In the genomic region with DNA sequence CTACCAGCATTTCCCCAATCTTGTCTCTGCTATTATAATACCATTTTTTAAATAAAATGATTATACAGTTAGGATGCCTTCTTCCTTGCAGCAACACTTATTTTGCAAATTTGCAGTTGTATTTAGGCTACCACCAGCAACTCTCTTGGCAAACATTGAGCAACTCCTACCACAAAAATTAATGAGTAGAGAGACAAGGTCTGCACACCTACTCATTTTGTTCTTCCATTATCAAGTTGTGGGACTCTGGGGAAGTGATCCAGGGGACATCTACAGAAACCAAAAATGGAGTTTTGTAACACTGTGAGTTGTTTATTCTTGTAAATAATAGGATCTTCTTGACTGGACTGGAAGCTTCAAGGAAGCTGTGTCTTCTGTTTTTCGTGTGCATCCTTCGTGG, we compare ENCODE assay signal across 16 cellular contexts. TPM values are rescaled to one million over a fixed set of nuclear protein-coding genes. Genes with fewer than 3 reads are reported as not detected.
DNase-seq lines count a peak whose midpoint lies in the region; ATAC-seq and TF ChIP-seq lines count a peak whose summit lies in the region.
"Had no signal": no experiment of that assay in that cellular context is flagged by ENCODE, and none has a peak within 500 bp of the region (broad histone marks: within the 10 kb centered on the region; RNA-seq: fewer than 3 reads in every experiment).

No MANE protein-coding gene starts in this region.

- H3K4me1 ChIP-seq in CD4-positive, CD25-positive, alpha-beta regulatory T cell (ENCODE audit: control insufficient read depth, insufficient read depth, low read length, poor library complexity, severe bottlenecking), result no peaks in the 10 kb centered on the region
- H3K4me1 ChIP-seq in neutrophil (ENCODE audit: control insufficient read depth in 1 of 2, insufficient read depth in 1 of 2, low read depth in 1 of 2, low read length in 1 of 2) (no peaks in the 10 kb centered on the region), stomach (peaks cover 33 to 65% (median 48%) of the 10 kb centered on the region in 4 donors)

- peaks cover 20% of the 10 kb centered on the region for H3K36me3 ChIP-seq in CD4-positive, CD25-positive, alpha-beta regulatory T cell (ENCODE audit: control insufficient read depth, insufficient read depth, low read length)
- H3K36me3 ChIP-seq in neutrophil, result peaks cover 46% of the 10 kb centered on the region
- H3K36me3 ChIP-seq in stomach, result peaks cover 8 to 31% (median 23%) of the 10 kb centered on the region in 4 donors

- DNase-seq in activated CD4-positive, alpha-beta memory T cell treated with anti-CD3 and anti-CD28 coated beads, Interleukin-2, amount 10 ng/mL, durations not matched to agents 7 days and 5 days, result no peak
- no peak for DNase-seq in activated CD4-positive, alpha-beta memory T cell treated with anti-CD3 and anti-CD28 coated beads for 36 hours
- DNase-seq in CD4-positive, CD25-positive, alpha-beta regulatory T cell, result no peak
- DNase-seq in DMS79 treated with DMSO at 0.1 percent for 48 hours (lab: John Stamatoyannopoulos, UW) (no peak), stomach (no peak), G401 (ENCODE audit: low spot score) (no peak)
- DNase-seq: NCI-H1105 treated with DMSO at 0.1 percent for 48 hours; NCI-H187 treated with DMSO at 0.1 percent for 48 hours; NCI-H526 treated with DMSO at 0.1 percent for 48 hours; NK-92 treated with Interleukin-12 subunit alpha and Interleukin-12 subunit beta, amount 100 ng/mL, for 24 hours; RPMI8226; SIG-M5 had no signal

- no peaks in the 10 kb centered on the region for H3K27me3 Mint-ChIP-seq in activated CD4-positive, alpha-beta memory T cell treated with anti-CD3 and anti-CD28 coated beads, Interleukin-2, amount 10 ng/mL, durations not matched to agents 7 days and 5 days
- no peaks in the 10 kb centered on the region for H3K27me3 Mint-ChIP-seq in activated CD4-positive, alpha-beta memory T cell treated with anti-CD3 and anti-CD28 coated beads for 36 hours
- no peaks in the 10 kb centered on the region for H3K27me3 Mint-ChIP-seq in CD4-positive, CD25-positive, alpha-beta regulatory T cell
- no peaks in the 10 kb centered on the region for H3K27me3 Mint-ChIP-seq in activated T-helper 17 cell treated with anti-CD3 and anti-CD28 coated beads, Interleukin-2, amount 50 U/mL, for 72 hours

- TF ChIP-seq CTCF in neutrophil (IDR thresholded peaks at IDR 0.05) (no peak), stomach (IDR thresholded peaks at IDR 0.05) (no peak)

- in situ Hi-C loops in G401 (cut with HindIII; ENCODE audit: low sequenced_read_pairs), result no loop called here

- H3K4me1 Mint-ChIP-seq in activated CD4-positive, alpha-beta memory T cell treated with anti-CD3 and anti-CD28 coated beads, Interleukin-2, amount 10 ng/mL, durations not matched to agents 7 days and 5 days, result peaks cover 12% of the 10 kb centered on the region
- peaks cover 9% of the 10 kb centered on the region for H3K4me1 Mint-ChIP-seq in activated CD4-positive, alpha-beta memory T cell treated with anti-CD3 and anti-CD28 coated beads for 36 hours (ENCODE audit: low read depth)
- peaks cover 0 to 12% (median 8%) of the 10 kb centered on the region in 4 donors for H3K4me1 Mint-ChIP-seq in CD4-positive, CD25-positive, alpha-beta regulatory T cell
- H3K4me1 Mint-ChIP-seq in activated T-helper 17 cell treated with anti-CD3 and anti-CD28 coated beads, Interleukin-2, amount 50 U/mL, for 72 hours, result peaks cover 19% of the 10 kb centered on the region

- POLR2A ChIA-PET in activated CD4-positive, alpha-beta memory T cell treated with anti-CD3 and anti-CD28 coated beads, Interleukin-2, amount 10 ng/mL, durations not matched to agents 7 days and 5 days (lab: Charles Lee), result no interaction called here
- POLR2A ChIA-PET in activated CD4-positive, alpha-beta memory T cell treated with anti-CD3 and anti-CD28 coated beads for 36 hours (lab: Charles Lee), result interaction anchor here (0.6 kb wide), 1 partner anchor 708 kb away, joined by 3 read pairs; no protein-coding TSS in a partner anchor

- H3K27ac ChIP-seq in CD4-positive, CD25-positive, alpha-beta regulatory T cell (ENCODE audit: insufficient read depth, low read length, poor library complexity, severe bottlenecking), result no peak overlapping the region
- peak overlapping the region; percentile 7 for H3K27ac ChIP-seq in neutrophil
- no peak overlapping the region for H3K27ac ChIP-seq in stomach
- H3K27ac ChIP-seq: KMS-11 had no signal

- H3K4me3 Mint-ChIP-seq in activated CD4-positive, alpha-beta memory T cell treated with anti-CD3 and anti-CD28 coated beads, Interleukin-2, amount 10 ng/mL, durations not matched to agents 7 days and 5 days, result no peak overlapping the region
- H3K4me3 Mint-ChIP-seq in activated CD4-positive, alpha-beta memory T cell treated with anti-CD3 and anti-CD28 coated beads for 36 hours, result no peak overlapping the region
- H3K4me3 Mint-ChIP-seq in CD4-positive, CD25-positive, alpha-beta regulatory T cell, result no peak overlapping the region
- no peak overlapping the region for H3K4me3 Mint-ChIP-seq in activated T-helper 17 cell treated with anti-CD3 and anti-CD28 coated beads, Interleukin-2, amount 50 U/mL, for 72 hours
- H3K4me3 Mint-ChIP-seq: CD14-positive monocyte had no signal

- TF ChIP-seq POLR2A in stomach (IDR thresholded peaks at IDR 0.05), result no peak

- no peak overlapping the region for H3K4me3 ChIP-seq in CD4-positive, CD25-positive, alpha-beta regulatory T cell (ENCODE audit: low read depth, low read length)
- no peak overlapping the region for H3K4me3 ChIP-seq in neutrophil (ENCODE audit: low read depth in 1 of 2, low read length in 1 of 2)
- H3K4me3 ChIP-seq in stomach, result no peak overlapping the region

- intact Hi-C loops in activated CD4-positive, alpha-beta memory T cell treated with anti-CD3 and anti-CD28 coated beads for 36 hours (cut with micrococcal nuclease), result no loop called here
- intact Hi-C loops in stomach (cut with DNase I; ENCODE audit: low total_unique reads), result no loop called here

- peaks cover 59% of the 10 kb centered on the region for H3K36me3 Mint-ChIP-seq in activated CD4-positive, alpha-beta memory T cell treated with anti-CD3 and anti-CD28 coated beads, Interleukin-2, amount 10 ng/mL, durations not matched to agents 7 days and 5 days (ENCODE audit: low read depth)
- H3K36me3 Mint-ChIP-seq in activated CD4-positive, alpha-beta memory T cell treated with anti-CD3 and anti-CD28 coated beads for 36 hours, result peaks cover 11% of the 10 kb centered on the region
- peaks cover 5% of the 10 kb centered on the region for H3K36me3 Mint-ChIP-seq in CD4-positive, CD25-positive, alpha-beta regulatory T cell
- H3K36me3 Mint-ChIP-seq in activated T-helper 17 cell treated with anti-CD3 and anti-CD28 coated beads, Interleukin-2, amount 50 U/mL, for 72 hours (ENCODE audit: low read depth), result peaks cover 23% of the 10 kb centered on the region

- no peaks in the 10 kb centered on the region for H3K9me3 ChIP-seq in CD4-positive, CD25-positive, alpha-beta regulatory T cell (ENCODE audit: control insufficient read depth in 2 of 2, low read length in 2 of 2)
- H3K9me3 ChIP-seq in neutrophil (no peaks in the 10 kb centered on the region), stomach (no peaks in the 10 kb centered on the region)

- no peaks in the 10 kb centered on the region for H3K27me3 ChIP-seq in CD4-positive, CD25-positive, alpha-beta regulatory T cell (ENCODE audit: control insufficient read depth, insufficient read depth, low read length)
- H3K27me3 ChIP-seq in neutrophil, result no peaks in the 10 kb centered on the region
- H3K27me3 ChIP-seq in stomach, result no peaks in the 10 kb centered on the region

- peak overlapping the region; percentile 65 for H3K27ac Mint-ChIP-seq in activated CD4-positive, alpha-beta memory T cell treated with anti-CD3 and anti-CD28 coated beads, Interleukin-2, amount 10 ng/mL, durations not matched to agents 7 days and 5 days
- H3K27ac Mint-ChIP-seq in activated CD4-positive, alpha-beta memory T cell treated with anti-CD3 and anti-CD28 coated beads for 36 hours, result no peak overlapping the region
- H3K27ac Mint-ChIP-seq in CD4-positive, CD25-positive, alpha-beta regulatory T cell, result peak overlapping the region in 2 of 3 donors; percentile 72 to 79
- peak overlapping the region; percentile 70 for H3K27ac Mint-ChIP-seq in activated T-helper 17 cell treated with anti-CD3 and anti-CD28 coated beads, Interleukin-2, amount 50 U/mL, for 72 hours

- no peaks in the 10 kb centered on the region for H3K9me3 Mint-ChIP-seq in activated CD4-positive, alpha-beta memory T cell treated with anti-CD3 and anti-CD28 coated beads, Interleukin-2, amount 10 ng/mL, durations not matched to agents 7 days and 5 days
- no peaks in the 10 kb centered on the region for H3K9me3 Mint-ChIP-seq in activated CD4-positive, alpha-beta memory T cell treated with anti-CD3 and anti-CD28 coated beads for 36 hours
- H3K9me3 Mint-ChIP-seq in CD4-positive, CD25-positive, alpha-beta regulatory T cell, result no peaks in the 10 kb centered on the region
- H3K9me3 Mint-ChIP-seq in activated T-helper 17 cell treated with anti-CD3 and anti-CD28 coated beads, Interleukin-2, amount 50 U/mL, for 72 hours, result no peaks in the 10 kb centered on the region
- H3K9me3 Mint-ChIP-seq: CD14-positive monocyte had no signal

- 74 to 86% (median 77%) methylated on average over 2 of the region's 2 CpGs for WGBS in stomach, 5 donors

- no peak for ATAC-seq in CD4-positive, CD25-positive, alpha-beta regulatory T cell (ENCODE audit: low read depth in 2 of 2)
- no peak for ATAC-seq in activated T-helper 17 cell treated with anti-CD3 and anti-CD28 coated beads, Interleukin-2, amount 50 U/mL, for 72 hours (replicated peaks)

- no peak for TF ChIP-seq EP300 in stomach (IDR thresholded peaks at IDR 0.05)

- CTCF ChIA-PET in activated CD4-positive, alpha-beta memory T cell treated with anti-CD3 and anti-CD28 coated beads, Interleukin-2, amount 10 ng/mL, durations not matched to agents 7 days and 5 days (lab: Charles Lee), result interaction anchor here (1.8 kb wide), 1 partner anchor 21 kb away, joined by 5 read pairs; no protein-coding TSS in a partner anchor
- CTCF ChIA-PET in activated CD4-positive, alpha-beta memory T cell treated with anti-CD3 and anti-CD28 coated beads for 36 hours (lab: Charles Lee), result interaction anchor here (0.6 to 1.4 kb wide), 2 partner anchors 14 to 250 kb away, joined by 3 read pairs; no protein-coding TSS in a partner anchor

RNA-seq across cellular contexts. Expression of a gene that starts 38.6 kb away (rescaled TPM):
- total RNA-seq in activated CD4-positive, alpha-beta memory T cell treated with anti-CD3 and anti-CD28 coated beads, Interleukin-2, amount 10 ng/mL, durations not matched to agents 7 days and 5 days, result 100 to 1,000 TPM; 112 to 115 TPM
- 10 to 100 TPM; 54.3 to 58.1 TPM for total RNA-seq in activated CD4-positive, alpha-beta memory T cell treated with anti-CD3 and anti-CD28 coated beads for 36 hours
- total RNA-seq in CD4-positive, CD25-positive, alpha-beta regulatory T cell, result 120 TPM
- polyA plus RNA-seq in CD4-positive, CD25-positive, alpha-beta regulatory T cell, result 10 to 100 TPM; 45.2 to 62.7 (median 56.9) TPM
- 10 to 100 TPM; 73.8 to 88.7 TPM for total RNA-seq in activated T-helper 17 cell treated with anti-CD3 and anti-CD28 coated beads, Interleukin-2, amount 50 U/mL, for 72 hours
- 100 to 1,000 TPM in 2 of 5 donors, 10 to 100 TPM in 3; 54.3 to 122 (median 87.9) TPM for total RNA-seq in stomach
- polyA plus RNA-seq in stomach, result 10 to 100 TPM; 24.1 to 32.9 (median 28.9) TPM
- 58.9 and 91.4 TPM in 2 replicates for total RNA-seq in G401 (2014; rRNA removed; shearing (Covaris generic))
